23 cellular contexts compared by ENCODE assay signal in the genomic region with DNA sequence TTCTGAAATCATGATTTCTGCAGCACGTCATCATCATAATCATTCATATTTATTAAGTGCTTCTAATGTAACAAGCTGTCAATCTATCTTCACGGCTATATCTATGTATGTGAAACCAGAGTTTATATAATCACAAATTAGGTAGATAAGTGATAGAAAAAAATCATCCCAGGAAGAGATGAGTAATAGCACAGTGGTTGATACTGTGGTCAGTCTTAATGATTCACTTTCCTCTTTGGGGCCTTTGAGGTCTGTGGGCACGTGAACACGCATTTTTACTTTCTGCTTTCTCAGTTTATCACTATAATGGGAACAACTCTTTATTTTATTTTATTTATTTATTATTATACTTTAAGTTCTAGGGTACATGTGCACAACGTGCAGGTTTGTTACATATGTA.
DNase-seq lines count a peak whose midpoint lies in the region; FAIRE-seq and TF ChIP-seq lines count a peak whose summit lies in the region.
"Had no signal": no experiment of that assay in that cellular context is flagged by ENCODE, and none has a peak within 500 bp of the region (broad histone marks: within the 10 kb centered on the region; RNA-seq: fewer than 3 reads in every experiment).

No MANE protein-coding gene starts in this region.

- H3K27ac ChIP-seq in endothelial cell of umbilical vein (ENCODE audit: insufficient read depth, low read depth, low read length): no peak overlapping the region
- H3K27ac ChIP-seq: gastrocnemius medialis, ovary, testis had no signal

- H3K9ac ChIP-seq in endothelial cell of umbilical vein (replicated peaks; ENCODE audit: extremely low read depth, insufficient read depth, low read length): no peak overlapping the region

- peak overlapping the region; percentile 47 for H3K4me2 ChIP-seq in endothelial cell of umbilical vein (ENCODE audit: insufficient read depth, low read length)

- H3K4me3 ChIP-seq in endothelial cell of umbilical vein (replicated peaks in 1 of 3; ENCODE audit: insufficient read depth in 1 of 3, low read depth in 1 of 3, low read length in 3 of 3): no peak overlapping the region
- H3K4me3 ChIP-seq: gastrocnemius medialis, lung, ovary, testis had no signal

- no peak for TF ChIP-seq CTCF in endothelial cell of umbilical vein (IDR thresholded peaks at IDR 0.05; ENCODE audit: extremely low read depth in 1 of 2, insufficient read depth in 1 of 2, low read depth in 1 of 2, low read length in 2 of 2)

- BruUV-seq in endothelial cell of umbilical vein (replicated peaks; lab: Mats Ljungman, UMichigan): no TSS peak

- H3K9me3 ChIP-seq in endothelial cell of umbilical vein (replicated peaks; ENCODE audit: control insufficient read depth, insufficient read depth, low read length): no peaks in the 10 kb centered on the region
- H3K9me3 ChIP-seq: BE2C, gastrocnemius medialis, ovary, testis had no signal

- H3K27me3 ChIP-seq in endothelial cell of umbilical vein (ENCODE audit: control insufficient read depth in 2 of 2, insufficient read depth in 2 of 2, low read length in 2 of 2): peaks cover 0 to 4% of the 10 kb centered on the region in 2 experiments
- H3K27me3 ChIP-seq: BE2C, gastrocnemius medialis, ovary, testis had no signal

- dilution Hi-C loops in endothelial cell of umbilical vein (cut with MboI; ENCODE audit: extremely low pct_ligation_motif_present, low sequenced_read_pairs): no loop called here

- no peaks in the 10 kb centered on the region for H3K79me2 ChIP-seq in endothelial cell of umbilical vein (ENCODE audit: control insufficient read depth, insufficient read depth, low read length)

- intact Hi-C loops in endothelial cell of umbilical vein (cut with micrococcal nuclease): no loop called here

- no peak overlapping the region for H2AFZ ChIP-seq in endothelial cell of umbilical vein (ENCODE audit: low read depth, low read length)

- no peaks in the 10 kb centered on the region for H3K9me1 ChIP-seq in endothelial cell of umbilical vein (replicated peaks; ENCODE audit: control insufficient read depth, extremely low read depth, insufficient read depth, low read length)

- POLR2A ChIA-PET in endothelial cell of umbilical vein (lab: Charles Lee): no interaction called here

- CTCF ChIA-PET in endothelial cell of umbilical vein (lab: Charles Lee): interaction anchor here (2.4 kb wide), 2 partner anchors 15 to 26 kb away, joined by 5 to 7 read pairs; no protein-coding TSS in a partner anchor

- TF ChIP-seq POLR2A in endothelial cell of umbilical vein (IDR thresholded peaks at IDR 0.05; ENCODE audit: low read depth, low read length): no peak

- no peaks in the 10 kb centered on the region for H3K36me3 ChIP-seq in endothelial cell of umbilical vein (ENCODE audit: control insufficient read depth in 2 of 2, extremely low read depth in 1 of 2, insufficient read depth in 2 of 2, low read length in 2 of 2)
- H3K36me3 ChIP-seq: BE2C, gastrocnemius medialis, ovary had no signal

- DNase-seq in GM04503 (ENCODE audit: low read depth) (peak; percentile 9), NCI-H226 (peak; percentile 76), endothelial cell of umbilical vein (ENCODE audit: low read depth, low spot score) (peak; percentile 45), myocyte (ENCODE audit: low read depth) (peak; percentile 68), D341Med (ENCODE audit: low spot score) (no peak), NCI-H2107 treated with DMSO at 0.1 percent for 48 hours (lab: John Stamatoyannopoulos, UW; ENCODE audit: unreplicated experiment) (no peak), inferior parietal cortex (ENCODE audit: extremely low spot score) (no peak), COLO668 (lab: John Stamatoyannopoulos, UW; ENCODE audit: unreplicated experiment) (no peak)
- DNase-seq: BE2C; cerebellar nuclear complex; effector memory CD4-positive, alpha-beta T cell; gastrocnemius medialis; Karpas-422; naive B cell; NCI-H1694; NCI-H446; NK-92 treated with Interleukin-12 subunit alpha and Interleukin-12 subunit beta, amount 100 ng/mL, for 24 hours; ovary; SIG-M5; small intestine; T-helper 2 cell; testis had no signal

- no peak for FAIRE-seq in endothelial cell of umbilical vein (lab: Jason Lieb, UNC)
- FAIRE-seq: small intestine had no signal

- H4K20me1 ChIP-seq in endothelial cell of umbilical vein (replicated peaks; ENCODE audit: control insufficient read depth, extremely low read depth, insufficient read depth, low read length): no peaks in the 10 kb centered on the region

- H3K4me1 ChIP-seq in endothelial cell of umbilical vein (ENCODE audit: control insufficient read depth, extremely low read depth, insufficient read depth, low read length): peaks cover 8% of the 10 kb centered on the region
- H3K4me1 ChIP-seq: BE2C, gastrocnemius medialis, testis had no signal

TF ChIP-seq in endothelial cell of umbilical vein, 7 proteins besides CTCF, POLR2A, EP300 and RAD21:
- TF ChIP-seq MYC (IDR thresholded peaks at IDR 0.05; ENCODE audit: low read depth, low read length) (no peak), FOS (IDR thresholded peaks at IDR 0.05; ENCODE audit: borderline replicate concordance, insufficient read depth, low read length) (peak; percentile 77), GATA2 (IDR thresholded peaks at IDR 0.05; ENCODE audit: insufficient read depth, insufficient read length, low read depth, low read length) (peak; percentile 31), POLR2AphosphoS5 (IDR thresholded peaks at IDR 0.05; ENCODE audit: insufficient read depth, low read depth, low read length) (peak; percentile 34), EZH2 (IDR thresholded peaks at IDR 0.05; ENCODE audit: borderline replicate concordance, low read depth, low read length, severe bottlenecking) (no peak), JUN (IDR thresholded peaks at IDR 0.05; ENCODE audit: borderline replicate concordance, insufficient read depth, insufficient read length, low read depth) (peak; percentile 44)
- TF ChIP-seq, protein P1, sequence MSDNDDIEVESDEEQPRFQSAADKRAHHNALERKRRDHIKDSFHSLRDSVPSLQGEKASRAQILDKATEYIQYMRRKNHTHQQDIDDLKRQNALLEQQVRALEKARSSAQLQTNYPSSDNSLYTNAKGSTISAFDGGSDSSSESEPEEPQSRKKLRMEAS (IDR thresholded peaks at IDR 0.05; ENCODE audit: insufficient read depth, insufficient read length): no peak

Comparison
In these comparisons a context has a peak if more than half of its experiments do, and no peak if none do; other contexts are left out.
1. DNase-seq: peak in GM04503 (single experiment), NCI-H226 (single experiment), endothelial cell of umbilical vein (single experiment) and myocyte (single experiment); none in D341Med (single experiment), NCI-H2107 treated with DMSO at 0.1 percent for 48 hours (single experiment), inferior parietal cortex (single experiment) and COLO668 (single experiment).